In the genomic region with DNA sequence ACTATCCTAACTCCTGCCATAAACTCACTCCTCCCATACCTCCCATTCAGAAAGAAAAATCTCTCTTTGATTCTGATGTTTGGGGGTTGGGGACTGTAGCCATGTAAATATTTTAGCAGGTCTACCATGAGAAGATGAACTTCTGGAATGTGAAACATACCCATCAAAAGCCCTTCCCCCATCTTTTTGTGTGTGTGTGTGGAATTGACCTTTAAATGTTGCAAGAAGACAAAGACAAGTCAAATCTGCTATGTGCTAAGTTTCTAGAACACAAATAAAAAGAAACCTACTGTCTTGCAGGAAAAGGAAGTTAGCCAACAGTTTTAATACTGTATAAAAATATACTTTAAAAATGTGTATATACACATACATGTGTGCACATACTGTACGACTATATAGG, we compare ENCODE assay signal across 28 cellular contexts. TPM values are rescaled to one million over a fixed set of nuclear protein-coding genes. Genes with fewer than 3 reads are reported as not detected.
"Had no signal": no experiment of that assay in that cellular context is flagged by ENCODE, and none has a peak within 500 bp of the region (broad histone marks: within the 10 kb centered on the region; RNA-seq: fewer than 3 reads in every experiment).

No MANE protein-coding gene starts in this region.

- DNase-seq: activated CD4-positive, alpha-beta T cell treated with anti-CD3 and anti-CD28 coated beads, Interleukin-2, amount 10 ng/mL, durations not matched to agents 7 days and 5 days; activated CD4-positive, CD25-positive, alpha-beta regulatory T cell treated with anti-CD3 and anti-CD28 coated beads, Interleukin-2, amount 50 U/mL, for 72 hours; activated CD8-positive, alpha-beta memory T cell treated with anti-CD3 and anti-CD28 coated beads, Interleukin-2, amount 10 ng/mL, durations not matched to agents 7 days and 5 days; activated CD8-positive, alpha-beta T cell treated with anti-CD3 and anti-CD28 coated beads for 36 hours; activated gamma-delta T cell treated with Interleukin-2 at 50 U/mL for 16 hours; activated T-cell treated with anti-CD3 and anti-CD28 coated beads for 4 hours; adrenal gland; cortex of kidney; endodermal cell; foreskin fibroblast; kidney; lower lobe of right lung; naive B cell; occipital lobe; small intestine; stimulated activated CD4-positive, alpha-beta T cell treated with anti-CD3 and anti-CD28 coated beads, Interleukin-15, amount 100 ng/mL, for 24 hours; stimulated activated CD4-positive, alpha-beta T cell treated with anti-CD3 and anti-CD28 coated beads, Interleukin-2, amount 100 ng/mL, for 48 hours; stimulated activated CD8-positive, alpha-beta memory T cell treated with anti-CD3 and anti-CD28 coated beads, Interleukin-4, amount 100 ng/mL, for 48 hours; stimulated activated naive CD4-positive, alpha-beta T cell; upper lobe of left lung; WERI-Rb-1 had no signal

- ATAC-seq: activated CD8-positive, alpha-beta memory T cell treated with anti-CD3 and anti-CD28 coated beads, Interleukin-2, amount 10 ng/mL, durations not matched to agents 7 days and 5 days; activated CD8-positive, alpha-beta T cell treated with anti-CD3 and anti-CD28 coated beads for 36 hours; lower lobe of right lung; sciatic nerve had no signal

- H3K9me3 ChIP-seq: adrenal gland, lower lobe of right lung, upper lobe of left lung had no signal

- H3K27ac Mint-ChIP-seq: activated CD4-positive, alpha-beta T cell treated with anti-CD3 and anti-CD28 coated beads, Interleukin-2, amount 10 ng/mL, durations not matched to agents 7 days and 5 days; activated CD8-positive, alpha-beta memory T cell treated with anti-CD3 and anti-CD28 coated beads, Interleukin-2, amount 10 ng/mL, durations not matched to agents 7 days and 5 days; activated naive CD8-positive, alpha-beta T cell had no signal

- H3K27me3 Mint-ChIP-seq: activated CD4-positive, alpha-beta T cell treated with anti-CD3 and anti-CD28 coated beads, Interleukin-2, amount 10 ng/mL, durations not matched to agents 7 days and 5 days; activated CD8-positive, alpha-beta memory T cell treated with anti-CD3 and anti-CD28 coated beads, Interleukin-2, amount 10 ng/mL, durations not matched to agents 7 days and 5 days; activated CD8-positive, alpha-beta T cell treated with anti-CD3 and anti-CD28 coated beads for 36 hours; activated naive CD8-positive, alpha-beta T cell; naive B cell had no signal

- H3K27me3 ChIP-seq: adrenal gland, upper lobe of left lung had no signal

- H3K4me1 ChIP-seq: adrenal gland, lower lobe of right lung, upper lobe of left lung had no signal

- H3K9me3 Mint-ChIP-seq: activated CD4-positive, alpha-beta T cell treated with anti-CD3 and anti-CD28 coated beads, Interleukin-2, amount 10 ng/mL, durations not matched to agents 7 days and 5 days; activated CD8-positive, alpha-beta T cell treated with anti-CD3 and anti-CD28 coated beads for 36 hours; activated T-helper 1 cell treated with anti-CD3 and anti-CD28 coated beads, Interleukin-12 subunit alpha, Interleukin-12 subunit beta, Interleukin-2, Interleukin-4 antibody, amounts not matched to agents 30 ng/mL and 10 ng/mL and 1 ng/mL, durations not matched to agents 14 hours and 24 hours and 36 hours; endodermal cell; naive B cell had no signal

- H3K4me1 Mint-ChIP-seq: activated CD4-positive, alpha-beta T cell treated with anti-CD3 and anti-CD28 coated beads, Interleukin-2, amount 10 ng/mL, durations not matched to agents 7 days and 5 days; activated CD8-positive, alpha-beta memory T cell treated with anti-CD3 and anti-CD28 coated beads, Interleukin-2, amount 10 ng/mL, durations not matched to agents 7 days and 5 days; endodermal cell; naive B cell had no signal

- H3K4me3 ChIP-seq: adrenal gland, lower lobe of right lung, upper lobe of left lung had no signal

- H3K4me3 Mint-ChIP-seq: activated CD4-positive, alpha-beta T cell treated with anti-CD3 and anti-CD28 coated beads, Interleukin-2, amount 10 ng/mL, durations not matched to agents 7 days and 5 days; activated CD8-positive, alpha-beta memory T cell treated with anti-CD3 and anti-CD28 coated beads, Interleukin-2, amount 10 ng/mL, durations not matched to agents 7 days and 5 days; activated CD8-positive, alpha-beta T cell treated with anti-CD3 and anti-CD28 coated beads for 36 hours; activated naive CD8-positive, alpha-beta T cell; activated T-helper 1 cell treated with anti-CD3 and anti-CD28 coated beads, Interleukin-12 subunit alpha, Interleukin-12 subunit beta, Interleukin-2, Interleukin-4 antibody, amounts not matched to agents 30 ng/mL and 10 ng/mL and 1 ng/mL, durations not matched to agents 14 hours and 24 hours and 36 hours; endodermal cell; naive B cell had no signal

- H3K27ac ChIP-seq: adrenal gland, epithelial cell of prostate, lower lobe of right lung, WERI-Rb-1 had no signal

RNA-seq across cellular contexts. Expression of gene USP50, which starts 29.7 kb away (rescaled TPM):
- total RNA-seq: activated CD4-positive, alpha-beta T cell treated with anti-CD3 and anti-CD28 coated beads, Interleukin-2, amount 10 ng/mL, durations not matched to agents 7 days and 5 days; activated CD8-positive, alpha-beta memory T cell treated with anti-CD3 and anti-CD28 coated beads, Interleukin-2, amount 10 ng/mL, durations not matched to agents 7 days and 5 days; activated CD8-positive, alpha-beta T cell treated with anti-CD3 and anti-CD28 coated beads for 36 hours; activated T-helper 1 cell treated with anti-CD3 and anti-CD28 coated beads, Interleukin-12 subunit alpha, Interleukin-12 subunit beta, Interleukin-2, Interleukin-4 antibody, amounts not matched to agents 30 ng/mL and 10 ng/mL and 1 ng/mL, durations not matched to agents 14 hours and 24 hours and 36 hours; glomerular endothelial cell; lower lobe of right lung; subcutaneous adipose tissue had no signal
- polyA plus RNA-seq: adrenal gland, small intestine, thymus had no signal
